Comparison of ENCODE assay signal across 8 cellular contexts in genomic region chr19:38929929-38930775, GRCh38. TPM values are rescaled to one million over a fixed set of nuclear protein-coding genes. Genes with fewer than 3 reads are reported as not detected.
DNase-seq lines count a peak whose midpoint lies in the region; ATAC-seq, FAIRE-seq and TF ChIP-seq lines count a peak whose summit lies in the region.

TSS of gene SARS2 (minus strand) at chr19:38930763. CDS start at chr19:38930736, 27 bp downstream.

- H3K79me2 ChIP-seq in HepG2 (ENCODE audit: insufficient read depth, low read length): peaks cover 31% of the 10 kb centered on the region

- peak within 1 kb of the TSS; percentile 91 for H3K27ac ChIP-seq in HepG2 (ENCODE audit: extremely low read length, insufficient read depth, low read length)

- peaks cover 50% of the 10 kb centered on the region for H3K4me1 ChIP-seq in HepG2 (ENCODE audit: insufficient read depth, low read length)

- in situ Hi-C loops in HepG2 (cut with HindIII; ENCODE audit: extremely low pct_ligation_motif_present, low pct_unique_long_range_greater_than_20kb): no loop called here

- H3K9ac ChIP-seq in HepG2 (ENCODE audit: insufficient read depth, low read depth, low read length): peak within 1 kb of the TSS; percentile 88

- intact Hi-C loops in HepG2 (cut with micrococcal nuclease; ENCODE audit: unreplicated experiment): loop anchor here (5.0 kb wide), 2 partner anchors 198 to 273 kb away; no protein-coding TSS in a partner anchor

- H3K36me3 ChIP-seq in HepG2 (replicated peaks in 1 of 2; ENCODE audit: control insufficient read depth in 1 of 2, insufficient read depth in 2 of 2, low read length in 2 of 2): peaks cover 7 to 12% of the 10 kb centered on the region in 2 experiments

- BruUV-seq in HepG2 (replicated peaks; lab: Mats Ljungman, UMichigan): no TSS peak

- H3K4me3 ChIP-seq in HepG2 (replicated peaks in 1 of 3; ENCODE audit: insufficient read depth in 1 of 3, low read depth in 2 of 3, low read length in 3 of 3): peak within 1 kb of the TSS; percentile 77 to 84 (median 81)

- ATAC-seq in GM19438 (IDR thresholded peaks at IDR 0.05; ENCODE audit: low read depth, unreplicated experiment) (peak; percentile 55), HG03571 (IDR thresholded peaks at IDR 0.05; ENCODE audit: unreplicated experiment) (peak; percentile 61), HepG2 (peak; percentile 46)

- CTCF ChIA-PET in HepG2 (lab: Yijun Ruan, JAX; ENCODE audit: low intra/inter-chr PET ratio, low total read pairs): interaction anchor here (0.6 to 1.2 kb wide), 2 partner anchors 23 to 283 kb away, joined by 3 to 4 read pairs; partner anchors contain the start of gene ACTN4

- no peaks in the 10 kb centered on the region; the same call in 1 of the 2 replicates for H4K20me1 ChIP-seq in HepG2 (ENCODE audit: insufficient read depth, low read length)

- WGBS in HepG2 (ENCODE audit: low lambda C conversion rate): 14% methylated on average over 18 of the region's 49 CpGs

- TF ChIP-seq EP300 in HepG2 (IDR thresholded peaks at IDR 0.05; ENCODE audit: low read depth in 2 of 2, low read length in 2 of 2): 0 out of 4 replicates have a peak, but pooled peaks of 1 of the 2 experiments have one; percentile 39
- no peak; the same call in 1 of the 2 replicates for TF ChIP-seq EP300 in HepG2 (CRISPR knock-in tag; IDR thresholded peaks at IDR 0.05; ENCODE audit: borderline replicate concordance)

- no peaks in the 10 kb centered on the region for H3K27me3 ChIP-seq in HepG2 (ENCODE audit: control insufficient read depth in 1 of 2, insufficient read depth in 2 of 2, low read length in 2 of 2)

- 0 out of 2 replicates have a peak, but pooled peaks cover 5% of the 10 kb centered on the region for H3K9me3 ChIP-seq in HepG2 (ENCODE audit: low read length)

- peak; percentile 84 for TF ChIP-seq RAD21 in HepG2 (CRISPR knock-in tag; IDR thresholded peaks at IDR 0.05)

- POLR2A ChIA-PET in HepG2 (lab: Yijun Ruan, JAX): interaction anchor here (0.6 to 2.9 kb wide), 31 partner anchors 12 to 556 kb away, joined by 3 to 24 read pairs (median 4); partner anchors contain the start of genes ACTN4, CAPN12, ECH1 and EIF3K

- peak in 1 of 2 experiments; percentile 97; a peak in 3 of 4 replicates for TF ChIP-seq POLR2A in HepG2 (IDR thresholded peaks at IDR 0.05; ENCODE audit: insufficient read depth in 1 of 2, low read depth in 2 of 2, low read length in 2 of 2)

- H3K4me2 ChIP-seq in HepG2 (ENCODE audit: low read depth, low read length): peak within 1 kb of the TSS; percentile 91

- FAIRE-seq in HepG2 (lab: Jason Lieb, UNC): peak; percentile 8

- peak within 1 kb of the TSS; percentile 64 for H2AFZ ChIP-seq in HepG2 (ENCODE audit: low read length)

- TF ChIP-seq CTCF in HepG2 (CRISPR knock-in tag; IDR thresholded peaks at IDR 0.05): peak; percentile 99

- DNase-seq in CD1c-positive myeloid dendritic cell (ENCODE audit: extremely low spot score) (peak; percentile 97), NCI-H748 treated with DMSO at 0.1 percent for 48 hours (lab: John Stamatoyannopoulos, UW) (peak; percentile 98), dermis blood vessel endothelial cell (peak; percentile 96), HepG2 (ENCODE audit: low spot score) (peak; percentile 89)
- DNase-seq in activated CD4-positive, alpha-beta T cell treated with anti-CD3 and anti-CD28 coated beads, Interleukin-2, amount 50 U/mL, for 4 hours: peak; percentile 86 to 88
- DNase-seq in stimulated activated CD4-positive, alpha-beta T cell treated with anti-CD3 and anti-CD28 coated beads, Interleukin-2, amount 100 ng/mL, for 48 hours: peak; percentile 87 to 94

TF ChIP-seq in HepG2, 621 proteins besides CTCF, POLR2A, EP300 and RAD21 (continues in another document):
- peak; percentile 64; the same call in 1 of the 2 replicates for TF ChIP-seq AHDC1 (CRISPR knock-in tag; IDR thresholded peaks at IDR 0.05; ENCODE audit: borderline replicate concordance)
- TF ChIP-seq KMT2B (CRISPR knock-in tag; IDR thresholded peaks at IDR 0.05): peak; percentile 77
- no peak for TF ChIP-seq RNF2 (conservative IDR thresholded peaks at IDR 0.05; ENCODE audit: low read depth)
- no peak for TF ChIP-seq SP2 (CRISPR knock-in tag; IDR thresholded peaks at IDR 0.05)
- TF ChIP-seq MED13 (CRISPR knock-in tag; IDR thresholded peaks at IDR 0.05): no peak
- no peak for TF ChIP-seq NR0B2 (CRISPR knock-in tag; IDR thresholded peaks at IDR 0.05)
- TF ChIP-seq ASH2L (IDR thresholded peaks at IDR 0.05; ENCODE audit: insufficient read length, low read depth, low read length): peak; percentile 94
- peak; percentile 81 for TF ChIP-seq HOXA3 (CRISPR knock-in tag; IDR thresholded peaks at IDR 0.05)
- TF ChIP-seq REL (CRISPR knock-in tag; conservative IDR thresholded peaks at IDR 0.05): no peak
- no peak for TF ChIP-seq ZNF776 (CRISPR knock-in tag; IDR thresholded peaks at IDR 0.05)
- peak; percentile 43; the same call in 1 of the 2 replicates for TF ChIP-seq FOXC1 (CRISPR knock-in tag; IDR thresholded peaks at IDR 0.05; ENCODE audit: borderline replicate concordance)

RNA-seq across cellular contexts. Expression of gene SARS2, which starts in this region (rescaled TPM):
- total RNA-seq in dermis blood vessel endothelial cell: 16.7 and 22.2 TPM in 2 replicates
- 30.1 and 48.6 TPM in 2 replicates for total RNA-seq in HepG2 (2016; rRNA removed; fragmentation: Illumina TruSeq; extraction: Trizol)
- total RNA-seq in HepG2 (2016; cell fraction: cytosol; rRNA removed; fragmentation: Illumina TruSeq; extraction: Trizol; ENCODE audit: low read depth): 17.3 and 23.4 TPM in 2 replicates
- total RNA-seq in HepG2 (2016; cell fraction: insoluble cytoplasmic fraction; rRNA removed; fragmentation: Illumina TruSeq; extraction: Trizol): 25.7 and 50.3 TPM in 2 replicates
- 19.8 TPM in 2 replicates for total RNA-seq in HepG2 (2016; cell fraction: membrane; rRNA removed; fragmentation: Illumina TruSeq; extraction: Trizol)
- 43.2 and 49.1 TPM in 2 replicates for total RNA-seq in HepG2 (2016; cell fraction: nucleus; rRNA removed; fragmentation: Illumina TruSeq; extraction: Trizol)
- 40.0 and 41.5 TPM in 2 replicates for polyA plus RNA-seq in HepG2 (2011; rRNA removed)
- polyA plus RNA-seq in HepG2 (2011; cell fraction: cytosol; rRNA removed): 14.5 and 33.6 TPM in 2 replicates
- 222 and 300 TPM in 2 replicates for polyA plus RNA-seq in HepG2 (2011; cell fraction: nucleus; rRNA removed)
- 22.4 and 26.7 TPM in 2 replicates for polyA plus RNA-seq in HepG2 (2012)
- 11.3 and 13.5 TPM in 2 replicates for polyA plus RNA-seq in HepG2 (2016; cell fraction: cytosol; fragmentation: Illumina TruSeq; extraction: Trizol; ENCODE audit: low read depth)
- polyA plus RNA-seq in HepG2 (2016; cell fraction: insoluble cytoplasmic fraction; fragmentation: Illumina TruSeq; extraction: Trizol; ENCODE audit: low read depth): 26.8 and 33.0 TPM in 2 replicates
- 16.0 and 17.2 TPM in 2 replicates for polyA plus RNA-seq in HepG2 (2016; cell fraction: membrane; fragmentation: Illumina TruSeq; extraction: Trizol; ENCODE audit: low read depth)
- polyA plus RNA-seq in HepG2 (2016; cell fraction: nucleus; fragmentation: Illumina TruSeq; extraction: Trizol; ENCODE audit: insufficient read depth, low read depth): 104 and 118 TPM in 2 replicates
- polyA minus RNA-seq in HepG2 (2011; rRNA and poly(A)+ RNA removed; ENCODE audit: low replicate concordance): 42.2 and 59.1 TPM in 2 replicates
- 14.7 and 27.3 TPM in 2 replicates for polyA minus RNA-seq in HepG2 (2011; cell fraction: cytosol; rRNA and poly(A)+ RNA removed)
- polyA minus RNA-seq in HepG2 (2011; cell fraction: nucleus; rRNA and poly(A)+ RNA removed): 31.5 and 33.4 TPM in 2 replicates

Comparison
In these comparisons a context has a peak if more than half of its experiments do, and no peak if none do; other contexts are left out.
1. Peak in every context shown above with its lines: DNase-seq, ATAC-seq, H3K4me3 ChIP-seq and H3K27ac ChIP-seq.